25 cellular contexts compared by ENCODE assay signal in genomic region chr21:42562816-42563215, GRCh38. TPM values are rescaled to one million over a fixed set of nuclear protein-coding genes. Genes with fewer than 3 reads are reported as not detected.
DNase-seq lines count a peak whose midpoint lies in the region; ATAC-seq and TF ChIP-seq lines count a peak whose summit lies in the region.
"Had no signal": no experiment of that assay in that cellular context is flagged by ENCODE, and none has a peak within 500 bp of the region (broad histone marks: within the 10 kb centered on the region; RNA-seq: fewer than 3 reads in every experiment).

No MANE protein-coding gene starts in this region.

- DNase-seq in activated CD4-positive, alpha-beta T cell treated with anti-CD3 and anti-CD28 coated beads, Interleukin-2, amount 10 ng/mL, durations not matched to agents 7 days and 5 days: no peak
- no peak for DNase-seq in activated CD4-positive, alpha-beta T cell treated with anti-CD3 and anti-CD28 coated beads for 36 hours
- DNase-seq in WERI-Rb-1 (peak; percentile 4), lower lobe of right lung (peak; percentile 33), suprapubic skin (ENCODE audit: low spot score in 2 of 2) (peak; percentile 41 to 50), MG63 (no peak), left ventricle myocardium superior (no peak)
- DNase-seq: 8988T; activated CD4-positive, alpha-beta memory T cell treated with anti-CD3 and anti-CD28 coated beads for 36 hours; activated naive CD4-positive, alpha-beta T cell treated with anti-CD3 and anti-CD28 coated beads, Interleukin-2, amount 50 U/mL, for 16 hours; CD8-positive, alpha-beta T cell; dermis blood vessel endothelial cell; DMS153; NCI-H1105 treated with DMSO at 0.1 percent for 48 hours; NCI-H2081; NCI-H446; NCI-H82; occipital lobe; OCI-M1; stimulated activated CD4-positive, alpha-beta T cell treated with anti-CD3 and anti-CD28 coated beads, Interleukin-2, amount 100 ng/mL, for 48 hours; stimulated activated naive CD4-positive, alpha-beta T cell treated with Interleukin-2 at 50 U/mL for 16 hours had no signal

- peak overlapping the region; percentile 16 for H3K27ac Mint-ChIP-seq in activated CD4-positive, alpha-beta T cell treated with anti-CD3 and anti-CD28 coated beads, Interleukin-2, amount 10 ng/mL, durations not matched to agents 7 days and 5 days
- no peak overlapping the region for H3K27ac Mint-ChIP-seq in activated CD4-positive, alpha-beta T cell treated with anti-CD3 and anti-CD28 coated beads for 36 hours
- H3K27ac Mint-ChIP-seq: activated CD4-positive, alpha-beta memory T cell treated with anti-CD3 and anti-CD28 coated beads for 36 hours; CD8-positive, alpha-beta T cell had no signal

- CTCF ChIA-PET in activated CD4-positive, alpha-beta T cell treated with anti-CD3 and anti-CD28 coated beads, Interleukin-2, amount 10 ng/mL, durations not matched to agents 7 days and 5 days (lab: Charles Lee): interaction anchor here (1.2 kb wide), 1 partner anchor 16 kb away, joined by 3 read pairs; no protein-coding TSS in a partner anchor
- CTCF ChIA-PET in activated CD4-positive, alpha-beta T cell treated with anti-CD3 and anti-CD28 coated beads for 36 hours (lab: Charles Lee): no interaction called here

- H3K4me3 Mint-ChIP-seq in activated CD4-positive, alpha-beta T cell treated with anti-CD3 and anti-CD28 coated beads, Interleukin-2, amount 10 ng/mL, durations not matched to agents 7 days and 5 days: no peak overlapping the region
- no peak overlapping the region for H3K4me3 Mint-ChIP-seq in activated CD4-positive, alpha-beta T cell treated with anti-CD3 and anti-CD28 coated beads for 36 hours
- H3K4me3 Mint-ChIP-seq: activated CD4-positive, alpha-beta memory T cell treated with anti-CD3 and anti-CD28 coated beads for 36 hours; CD8-positive, alpha-beta T cell had no signal

- no peak for TF ChIP-seq CTCF in WERI-Rb-1 (IDR thresholded peaks at IDR 0.05; ENCODE audit: low read depth, low read length)
- no peak for TF ChIP-seq CTCF in lower lobe of right lung (IDR thresholded peaks at IDR 0.05)
- TF ChIP-seq CTCF in suprapubic skin (IDR thresholded peaks at IDR 0.05): no peak

- H3K4me3 ChIP-seq in WERI-Rb-1 (ENCODE audit: low read depth, low read length) (no peak overlapping the region), lower lobe of right lung (no peak overlapping the region), suprapubic skin (no peak overlapping the region), MG63 (no peak overlapping the region)
- H3K4me3 ChIP-seq: cardiac muscle cell had no signal

- H3K4me1 ChIP-seq in lower lobe of right lung: peaks cover 14% of the 10 kb centered on the region
- no peaks in the 10 kb centered on the region for H3K4me1 ChIP-seq in suprapubic skin

- no peak for TF ChIP-seq EP300 in suprapubic skin (IDR thresholded peaks at IDR 0.05)

- H3K36me3 ChIP-seq in WERI-Rb-1 (no peaks in the 10 kb centered on the region), lower lobe of right lung (peaks cover 84% of the 10 kb centered on the region), suprapubic skin (peaks cover 45% of the 10 kb centered on the region), MG63 (no peaks in the 10 kb centered on the region)
- H3K36me3 ChIP-seq: cardiac muscle cell had no signal

- peaks cover 8% of the 10 kb centered on the region for H3K36me3 Mint-ChIP-seq in activated CD4-positive, alpha-beta T cell treated with anti-CD3 and anti-CD28 coated beads, Interleukin-2, amount 10 ng/mL, durations not matched to agents 7 days and 5 days (ENCODE audit: low read depth)
- H3K36me3 Mint-ChIP-seq in activated CD4-positive, alpha-beta T cell treated with anti-CD3 and anti-CD28 coated beads for 36 hours (ENCODE audit: low read depth): peaks cover 26% of the 10 kb centered on the region

- no peaks in the 10 kb centered on the region for H3K27me3 ChIP-seq in WERI-Rb-1 (ENCODE audit: insufficient read depth, low read depth, severe bottlenecking)
- H3K27me3 ChIP-seq in lower lobe of right lung (ENCODE audit: low read depth): no peaks in the 10 kb centered on the region
- H3K27me3 ChIP-seq in suprapubic skin: no peaks in the 10 kb centered on the region
- H3K27me3 ChIP-seq in MG63: no peaks in the 10 kb centered on the region
- H3K27me3 ChIP-seq: cardiac muscle cell had no signal

- TF ChIP-seq POLR2A in suprapubic skin (IDR thresholded peaks at IDR 0.05): no peak

- H3K9me3 Mint-ChIP-seq in activated CD4-positive, alpha-beta T cell treated with anti-CD3 and anti-CD28 coated beads, Interleukin-2, amount 10 ng/mL, durations not matched to agents 7 days and 5 days: no peaks in the 10 kb centered on the region
- H3K9me3 Mint-ChIP-seq in activated CD4-positive, alpha-beta T cell treated with anti-CD3 and anti-CD28 coated beads for 36 hours (ENCODE audit: low read depth): no peaks in the 10 kb centered on the region
- H3K9me3 Mint-ChIP-seq: activated CD4-positive, alpha-beta memory T cell treated with anti-CD3 and anti-CD28 coated beads for 36 hours; CD8-positive, alpha-beta T cell had no signal

- intact Hi-C loops in activated CD4-positive, alpha-beta T cell treated with anti-CD3 and anti-CD28 coated beads for 36 hours (cut with DNase I, micrococcal nuclease): no loop called here
- intact Hi-C loops in lower lobe of right lung (cut with DNase I): no loop called here
- intact Hi-C loops in left ventricle myocardium superior (cut with micrococcal nuclease): no loop called here

- 86% methylated on average over 7 of the region's 8 CpGs for WGBS in suprapubic skin

- H3K27ac ChIP-seq in WERI-Rb-1 (no peak overlapping the region), lower lobe of right lung (no peak overlapping the region), suprapubic skin (no peak overlapping the region)
- H3K27ac ChIP-seq: cardiac muscle cell had no signal

- H3K9me3 ChIP-seq in WERI-Rb-1 (ENCODE audit: severe bottlenecking) (no peaks in the 10 kb centered on the region), lower lobe of right lung (no peaks in the 10 kb centered on the region), suprapubic skin (no peaks in the 10 kb centered on the region), MG63 (no peaks in the 10 kb centered on the region)

- ATAC-seq in activated CD4-positive, alpha-beta T cell treated with anti-CD3 and anti-CD28 coated beads for 36 hours: no peak
- ATAC-seq in lower lobe of right lung (no peak), esophagus mucosa (no peak), left ventricle myocardium superior (no peak)
- ATAC-seq: CD8-positive, alpha-beta T cell; SK-N-SH treated with all-trans-retinoic acid at 6 μM for 48 hours had no signal

- POLR2A ChIA-PET in activated CD4-positive, alpha-beta T cell treated with anti-CD3 and anti-CD28 coated beads, Interleukin-2, amount 10 ng/mL, durations not matched to agents 7 days and 5 days (lab: Charles Lee): no interaction called here
- POLR2A ChIA-PET in activated CD4-positive, alpha-beta T cell treated with anti-CD3 and anti-CD28 coated beads for 36 hours (lab: Charles Lee): no interaction called here

- peaks cover 9% of the 10 kb centered on the region for H3K4me1 Mint-ChIP-seq in activated CD4-positive, alpha-beta T cell treated with anti-CD3 and anti-CD28 coated beads, Interleukin-2, amount 10 ng/mL, durations not matched to agents 7 days and 5 days
- H3K4me1 Mint-ChIP-seq in activated CD4-positive, alpha-beta T cell treated with anti-CD3 and anti-CD28 coated beads for 36 hours: no peaks in the 10 kb centered on the region

- H3K27me3 Mint-ChIP-seq in activated CD4-positive, alpha-beta T cell treated with anti-CD3 and anti-CD28 coated beads, Interleukin-2, amount 10 ng/mL, durations not matched to agents 7 days and 5 days: no peaks in the 10 kb centered on the region
- no peaks in the 10 kb centered on the region for H3K27me3 Mint-ChIP-seq in activated CD4-positive, alpha-beta T cell treated with anti-CD3 and anti-CD28 coated beads for 36 hours
- H3K27me3 Mint-ChIP-seq: activated CD4-positive, alpha-beta memory T cell treated with anti-CD3 and anti-CD28 coated beads for 36 hours had no signal

RNA-seq across cellular contexts. Expression of gene SLC37A1, which starts 49.2 kb away (rescaled TPM):
- total RNA-seq in activated CD4-positive, alpha-beta T cell treated with anti-CD3 and anti-CD28 coated beads, Interleukin-2, amount 10 ng/mL, durations not matched to agents 7 days and 5 days: 10 to 100 TPM; 19.2 to 20.2 TPM
- total RNA-seq in activated CD4-positive, alpha-beta T cell treated with anti-CD3 and anti-CD28 coated beads for 36 hours: 10 to 100 TPM; 18.2 to 19.3 TPM
- total RNA-seq in lower lobe of right lung (28.9 TPM), suprapubic skin (10 to 100 TPM; 10.2 to 23.1 (median 19.6) TPM), esophagus mucosa (13.9 TPM), left ventricle myocardium superior (4.0 TPM)
- 2.1 and 5.0 TPM in 2 replicates for total RNA-seq in MG63 (2014; rRNA removed; shearing (Covaris generic); ENCODE audit: low replicate concordance)
- total RNA-seq: myocyte had no signal

Comparison
In these comparisons a context has a peak if more than half of its experiments do, and no peak if none do; other contexts are left out.
1. DNase-seq: peak in WERI-Rb-1 (single experiment), lower lobe of right lung (single experiment) and suprapubic skin (2 of 2); none in activated CD4-positive, alpha-beta T cell treated with anti-CD3 and anti-CD28 coated beads, Interleukin-2, amount 10 ng/mL, durations not matched to agents 7 days and 5 days (single experiment), activated CD4-positive, alpha-beta T cell treated with anti-CD3 and anti-CD28 coated beads for 36 hours (single experiment), MG63 (single experiment) and left ventricle myocardium superior (single experiment).